ENCODE assay signal across 22 cellular contexts in genomic region chr7:29808075-29808786, GRCh38. TPM values are rescaled to one million over a fixed set of nuclear protein-coding genes. Genes with fewer than 3 reads are reported as not detected.
DNase-seq lines count a peak whose midpoint lies in the region; ATAC-seq and TF ChIP-seq lines count a peak whose summit lies in the region.
"Had no signal": no experiment of that assay in that cellular context is flagged by ENCODE, and none has a peak within 500 bp of the region (broad histone marks: within the 10 kb centered on the region; RNA-seq: fewer than 3 reads in every experiment).

No MANE protein-coding gene starts in this region.

- no peaks in the 10 kb centered on the region for H3K79me1 ChIP-seq in neuronal stem cell (ENCODE audit: low read depth, low read length)

- H2BK15ac ChIP-seq in neuronal stem cell (ENCODE audit: low read length), result no peak overlapping the region

- no peak overlapping the region for H3K4ac ChIP-seq in neuronal stem cell (ENCODE audit: low read length)

- peaks cover 20% of the 10 kb centered on the region for H3K27me3 Mint-ChIP-seq in Caco-2 (ENCODE audit: insufficient read depth, unreplicated experiment)

- ATAC-seq in mucosa of descending colon, result no peak
- ATAC-seq: naive thymus-derived CD8-positive, alpha-beta T cell had no signal

- H3K23ac ChIP-seq in neuronal stem cell (ENCODE audit: low read depth, low read length, poor library complexity), result no peak overlapping the region

- no peak overlapping the region for H4K91ac ChIP-seq in neuronal stem cell (ENCODE audit: low read depth, low read length, poor library complexity)

- no peak overlapping the region for H4K8ac ChIP-seq in neuronal stem cell (ENCODE audit: low read depth, low read length)

- CTCF ChIA-PET in Caco-2 (lab: Charles Lee), result no interaction called here

- TF ChIP-seq POLR2A in suprapubic skin (IDR thresholded peaks at IDR 0.05), result no peak

- peak overlapping the region; percentile 68 for H3K4me3 Mint-ChIP-seq in Caco-2 (ENCODE audit: unreplicated experiment)
- H3K4me3 Mint-ChIP-seq: activated B cell treated with CpG ODN at 0.5 μM for 24 hours; activated CD4-positive, alpha-beta memory T cell treated with anti-CD3 and anti-CD28 coated beads, Interleukin-2, amount 10 ng/mL, durations not matched to agents 7 days and 5 days had no signal

- H3K4me2 ChIP-seq in neuronal stem cell (ENCODE audit: insufficient read depth, low read length, poor library complexity, severe bottlenecking), result no peak overlapping the region

- H3K27ac ChIP-seq in dorsolateral prefrontal cortex (peak overlapping the region in 23 of 59 donors; percentile 1 to 67 (median 36)), neuronal stem cell (replicated peaks; ENCODE audit: low read length) (no peak overlapping the region), suprapubic skin (no peak overlapping the region)
- H3K27ac ChIP-seq: prostate gland had no signal

- no peak overlapping the region for H3K27ac Mint-ChIP-seq in Caco-2 (ENCODE audit: unreplicated experiment)
- H3K27ac Mint-ChIP-seq: activated B cell treated with CpG ODN at 0.5 μM for 24 hours; activated CD4-positive, alpha-beta memory T cell treated with anti-CD3 and anti-CD28 coated beads, Interleukin-2, amount 10 ng/mL, durations not matched to agents 7 days and 5 days; CD4-positive, CD25-positive, alpha-beta regulatory T cell; naive thymus-derived CD8-positive, alpha-beta T cell had no signal

- no peaks in the 10 kb centered on the region for H3K9me3 Mint-ChIP-seq in Caco-2 (ENCODE audit: unreplicated experiment)
- H3K9me3 Mint-ChIP-seq: activated B cell treated with CpG ODN at 0.5 μM for 24 hours; activated CD4-positive, alpha-beta memory T cell treated with anti-CD3 and anti-CD28 coated beads, Interleukin-2, amount 10 ng/mL, durations not matched to agents 7 days and 5 days had no signal

- no peak for TF ChIP-seq EP300 in suprapubic skin (IDR thresholded peaks at IDR 0.05)

- TF ChIP-seq CTCF in Caco-2 (IDR thresholded peaks at IDR 0.05; ENCODE audit: insufficient read depth in 1 of 2, low read depth in 1 of 2, low read length in 1 of 2, severe bottlenecking in 1 of 2, unreplicated experiment in 1 of 2), result no peak
- TF ChIP-seq CTCF in dorsolateral prefrontal cortex (IDR thresholded peaks at IDR 0.05 in 54 of 56, conservative IDR thresholded peaks at IDR 0.05 in 2 of 56; ENCODE audit: low read depth in 1 of 56, partially characterized antibody in 56 of 56), result no peak
- TF ChIP-seq CTCF in suprapubic skin (IDR thresholded peaks at IDR 0.05), result no peak
- TF ChIP-seq CTCF in mucosa of descending colon (IDR thresholded peaks at IDR 0.05), result no peak

- H3K27me3 ChIP-seq in Caco-2 (replicated peaks; ENCODE audit: control insufficient read depth, insufficient read depth, low read length) (no peaks in the 10 kb centered on the region), dorsolateral prefrontal cortex (peaks cover 0 to 47% (median 3%) of the 10 kb centered on the region in 45 donors), neuronal stem cell (ENCODE audit: control insufficient read depth in 3 of 3, insufficient read depth in 3 of 3, low read depth in 1 of 3, low read length in 3 of 3) (peaks cover 0 to 86% (median 0%) of the 10 kb centered on the region in 3 experiments), suprapubic skin (peaks cover 43% of the 10 kb centered on the region)

- no peak overlapping the region for H2AK5ac ChIP-seq in neuronal stem cell (ENCODE audit: low read depth, low read length)

- H3K14ac ChIP-seq in neuronal stem cell (ENCODE audit: low read length), result no peak overlapping the region

- WGBS in neuronal stem cell (ENCODE audit: extremely low coverage in 2 of 2, insufficient read length in 2 of 2, insufficient replicate concordance in 1 of 2), 2 donors, result no CpG with 5 or more reads among the region's 7 CpGs
- 85% methylated on average over 7 of the region's 7 CpGs for WGBS in suprapubic skin

- no peak for DNase-seq in Caco-2
- peak; percentile 53 to 55 for DNase-seq in Kasumi-1 (lab: John Stamatoyannopoulos, UW)
- DNase-seq in dorsolateral prefrontal cortex, result peak in 2 of 10 donors; percentile 36 to 64
- no peak for DNase-seq in neuronal stem cell (ENCODE audit: low spot score)
- DNase-seq in suprapubic skin (ENCODE audit: low spot score in 2 of 2), result no peak
- no peak for DNase-seq in DMS53 treated with DMSO at 0.1 percent for 48 hours (lab: John Stamatoyannopoulos, UW; ENCODE audit: unreplicated experiment)
- no peak for DNase-seq in mucosa of descending colon
- no peak for DNase-seq in midbrain (lab: John Stamatoyannopoulos, UW)
- DNase-seq: activated B cell treated with CpG ODN at 0.5 μM for 24 hours; activated CD4-positive, alpha-beta memory T cell treated with anti-CD3 and anti-CD28 coated beads, Interleukin-2, amount 10 ng/mL, durations not matched to agents 7 days and 5 days; activated naive CD4-positive, alpha-beta T cell; activated T-cell treated with anti-CD3 and anti-CD28 coated beads, Interleukin-2, amount 50 U/mL, for 1 hour; CD4-positive, CD25-positive, alpha-beta regulatory T cell; DMS79; mammary epithelial cell; naive thymus-derived CD8-positive, alpha-beta T cell; NCI-H1436 treated with DMSO at 0.1 percent for 48 hours; NCI-H774; stimulated activated CD4-positive, alpha-beta T cell treated with anti-CD3 and anti-CD28 coated beads, Interleukin-4, amount 100 ng/mL, for 4 hours had no signal

- peak overlapping the region; percentile 5 for H3K9ac ChIP-seq in neuronal stem cell (ENCODE audit: low read depth, low read length, poor library complexity)

- no peaks in the 10 kb centered on the region for H3K4me1 Mint-ChIP-seq in Caco-2 (ENCODE audit: low read depth, unreplicated experiment)
- H3K4me1 Mint-ChIP-seq: activated CD4-positive, alpha-beta memory T cell treated with anti-CD3 and anti-CD28 coated beads, Interleukin-2, amount 10 ng/mL, durations not matched to agents 7 days and 5 days had no signal

- no peak overlapping the region for H2BK12ac ChIP-seq in neuronal stem cell (ENCODE audit: low read length)

- H3K36me3 ChIP-seq in Caco-2 (ENCODE audit: control insufficient read depth, insufficient read depth, low read length) (no peaks in the 10 kb centered on the region), neuronal stem cell (replicated peaks in 1 of 2; ENCODE audit: control insufficient read depth in 2 of 2, insufficient read depth in 2 of 2, low read length in 2 of 2) (no peaks in the 10 kb centered on the region), suprapubic skin (no peaks in the 10 kb centered on the region), mucosa of descending colon (ENCODE audit: low read depth) (no peaks in the 10 kb centered on the region)
- H3K36me3 ChIP-seq: prostate gland had no signal

- intact Hi-C loops in Caco-2 (cut with micrococcal nuclease; ENCODE audit: unreplicated experiment) (no loop called here), dorsolateral prefrontal cortex (cut with DNase I) (loop anchor here in 1 of 2 donors (5.0 kb wide), 1 partner anchor 109 kb away; no protein-coding TSS in a partner anchor), mucosa of descending colon (cut with DNase I, micrococcal nuclease) (no loop called here)

- H3K4me3 ChIP-seq in Caco-2 (ENCODE audit: low read depth, low read length), result no peak overlapping the region
- H3K4me3 ChIP-seq in dorsolateral prefrontal cortex, result peak overlapping the region in 30 of 59 donors; percentile 7 to 82 (median 64)
- H3K4me3 ChIP-seq in neuronal stem cell (ENCODE audit: low read length in 2 of 2), result no peak overlapping the region
- H3K4me3 ChIP-seq in suprapubic skin, result no peak overlapping the region
- no peak overlapping the region for H3K4me3 ChIP-seq in mucosa of descending colon

- no peak overlapping the region for H2BK120ac ChIP-seq in neuronal stem cell (ENCODE audit: low read depth, low read length)

- no peak overlapping the region for H3K18ac ChIP-seq in neuronal stem cell (ENCODE audit: low read length)

- no peaks in the 10 kb centered on the region for H3K36me3 Mint-ChIP-seq in Caco-2 (ENCODE audit: insufficient read depth, unreplicated experiment)
- H3K36me3 Mint-ChIP-seq: CD4-positive, CD25-positive, alpha-beta regulatory T cell had no signal

- no peaks in the 10 kb centered on the region for H3K9me3 ChIP-seq in Caco-2
- peaks cover 0 to 5% of the 10 kb centered on the region in 2 donors for H3K9me3 ChIP-seq in neuronal stem cell (replicated peaks in 1 of 2; ENCODE audit: control insufficient read depth in 2 of 2, insufficient read depth in 1 of 2, low read depth in 1 of 2, low read length in 2 of 2)
- H3K9me3 ChIP-seq in suprapubic skin, result no peaks in the 10 kb centered on the region
- no peaks in the 10 kb centered on the region for H3K9me3 ChIP-seq in mucosa of descending colon
- H3K9me3 ChIP-seq: prostate gland had no signal

- BruUV-seq in Caco-2 (replicated peaks; lab: Mats Ljungman, UMichigan), result no TSS peak

- no peak overlapping the region for H2BK5ac ChIP-seq in neuronal stem cell (ENCODE audit: low read length)

- POLR2A ChIA-PET in Caco-2 (lab: Charles Lee), result no interaction called here

- H3K4me1 ChIP-seq in Caco-2 (peaks cover 10% of the 10 kb centered on the region; the same call in 1 of the 2 replicates), neuronal stem cell (ENCODE audit: control insufficient read depth in 2 of 2, insufficient read depth in 1 of 2, low read depth in 1 of 2, low read length in 2 of 2) (peaks cover 0 to 7% of the 10 kb centered on the region in 2 donors), suprapubic skin (peaks cover 17% of the 10 kb centered on the region), mucosa of descending colon (ENCODE audit: low read depth) (peaks cover 4% of the 10 kb centered on the region)
- H3K4me1 ChIP-seq: prostate gland had no signal

- H2AFZ ChIP-seq in neuronal stem cell (ENCODE audit: low read length), result no peak overlapping the region

RNA-seq across cellular contexts. Expression of gene WIPF3, which starts 1.9 kb away (rescaled TPM):
- total RNA-seq in Caco-2 (2022) (1.1 and 1.2 TPM in 2 replicates), dorsolateral prefrontal cortex (10 to 100 TPM in 119 of 120 experiments, 1 to 10 TPM in 1; 8.8 to 68.3 (median 38.0) TPM), suprapubic skin (1 to 10 TPM in 1 of 4 donors, under 1 TPM in 3; 0.30 to 1.4 (median 0.58) TPM), mucosa of descending colon (1 to 10 TPM in 2 of 3 donors, under 1 TPM in 1; 0.89 to 2.2 (median 1.2) TPM)
- 14.8 TPM for polyA plus RNA-seq in neuronal stem cell (2013, experiment 1 of 2)
- 15.7 TPM for polyA plus RNA-seq in neuronal stem cell (2013, experiment 2 of 2)
- total RNA-seq: activated B cell treated with CpG ODN at 0.5 μM for 24 hours; activated CD4-positive, alpha-beta memory T cell treated with anti-CD3 and anti-CD28 coated beads, Interleukin-2, amount 10 ng/mL, durations not matched to agents 7 days and 5 days; CD4-positive, CD25-positive, alpha-beta regulatory T cell; M059J; T-helper 2 cell treated with Interferon-gamma antibody and Interleukin-4, amounts not matched to agents 100 ng/mL and 5 ng/mL, for 36 hours had no signal
- polyA plus RNA-seq: CD4-positive, CD25-positive, alpha-beta regulatory T cell had no signal

Comparison
In these comparisons a context has a peak if more than half of its experiments do, and no peak if none do; other contexts are left out.
1. DNase-seq: peak in Kasumi-1 (2 of 2); none in Caco-2 (0 of 2), neuronal stem cell (single experiment), suprapubic skin (0 of 2), DMS53 treated with DMSO at 0.1 percent for 48 hours (single experiment), mucosa of descending colon (0 of 3) and midbrain (single experiment).
2. H3K4me3 ChIP-seq: peak in dorsolateral prefrontal cortex (30 of 59); none in Caco-2 (single experiment), neuronal stem cell (0 of 2), suprapubic skin (single experiment) and mucosa of descending colon (single experiment).